Comparison of ENCODE assay signal across 9 cellular contexts in genomic region chr19:2053601-2054389, GRCh38. TPM values are rescaled to one million over a fixed set of nuclear protein-coding genes. Genes with fewer than 3 reads are reported as not detected.
DNase-seq lines count a peak whose midpoint lies in the region; ATAC-seq, FAIRE-seq and TF ChIP-seq lines count a peak whose summit lies in the region.
"Had no signal": no experiment of that assay in that cellular context is flagged by ENCODE, and none has a peak within 500 bp of the region (broad histone marks: within the 10 kb centered on the region; RNA-seq: fewer than 3 reads in every experiment).

No MANE protein-coding gene starts in this region.

- H3K9me3 Mint-ChIP-seq in naive B cell: no peaks in the 10 kb centered on the region

- POLR2A ChIA-PET in A549 (lab: Yijun Ruan, JAX): no interaction called here

- in situ Hi-C loops in GM13977 (cut with MboI; ENCODE audit: low pct_unique_long_range_greater_than_20kb, low sequenced_read_pairs, unreplicated experiment): no loop called here

- H3K4me1 Mint-ChIP-seq in naive B cell: peaks cover 43 to 61% (median 60%) of the 10 kb centered on the region in 3 donors

- H3K4me1 ChIP-seq in A549: peaks cover 59% of the 10 kb centered on the region

- H3K36me3 Mint-ChIP-seq in naive B cell: no peaks in the 10 kb centered on the region

- CTCF ChIA-PET in A549 (lab: Yijun Ruan, JAX): interaction anchor here (2.6 to 3.3 kb wide), 2 partner anchors 16 to 34 kb away, joined by 9 to 10 read pairs; no protein-coding TSS in a partner anchor

- H3K27me3 Mint-ChIP-seq in naive B cell: no peaks in the 10 kb centered on the region

- H3K4me2 ChIP-seq in A549: no peak overlapping the region

- DNase-seq in A549 (ENCODE audit: low read depth in 1 of 2, low spot score in 1 of 2) (no peak), dermis blood vessel endothelial cell (peak; percentile 86), naive B cell (no peak), GM13977 (ENCODE audit: low spot score) (no peak), UCSD-AML1 (lab: John Stamatoyannopoulos, UW; ENCODE audit: unreplicated experiment) (no peak), inferior parietal cortex (ENCODE audit: extremely low spot score) (no peak)
- no peak for DNase-seq in stimulated activated naive CD4-positive, alpha-beta T cell (lab: John Stamatoyannopoulos, UW)
- DNase-seq: Caco-2 had no signal

- H3K27ac ChIP-seq in A549: peak overlapping the region; percentile 27 to 76; a peak in 3 of 6 replicates

- peak overlapping the region; percentile 77 to 99 (median 98) for H3K27ac Mint-ChIP-seq in naive B cell

- no peak overlapping the region for H3K4me3 ChIP-seq in A549

- no peak for TF ChIP-seq CTCF in A549 (IDR thresholded peaks at IDR 0.05)
- TF ChIP-seq CTCF in GM13977 (IDR thresholded peaks at IDR 0.05; ENCODE audit: extremely low read depth, insufficient read depth, missing control alignments): no peak

- TF ChIP-seq EP300 in A549 (IDR thresholded peaks at IDR 0.05) (no peak), Ishikawa (IDR thresholded peaks at IDR 0.05; ENCODE audit: borderline replicate concordance) (no peak; the same call in 1 of the 2 replicates)

- no peak for TF ChIP-seq POLR2A in A549 (IDR thresholded peaks at IDR 0.05; ENCODE audit: low read length)

- TF ChIP-seq RAD21 in A549 (conservative IDR thresholded peaks at IDR 0.05 in 1 of 2, IDR thresholded peaks at IDR 0.05 in 1 of 2) (no peak), Ishikawa (IDR thresholded peaks at IDR 0.05; ENCODE audit: low read depth) (no peak)

- ATAC-seq in A549 (no peak), naive B cell (ENCODE audit: low read depth in 2 of 2) (no peak)

- H3K4me3 Mint-ChIP-seq in naive B cell: peak overlapping the region in 5 of 8 donors; percentile 29 to 79 (median 52)

- FAIRE-seq in A549 (lab: Jason Lieb, UNC): no peak

- 89% methylated on average over 20 of the region's 24 CpGs for WGBS in A549 (ENCODE audit: missing lambda C conversion rate)

- no peaks in the 10 kb centered on the region for H3K9me3 ChIP-seq in A549
- H3K9me3 ChIP-seq: Caco-2 had no signal

TF ChIP-seq in A549, 52 proteins besides CTCF, POLR2A, EP300 and RAD21 (continues in another document):
- TF ChIP-seq MAZ (IDR thresholded peaks at IDR 0.05; ENCODE audit: borderline replicate concordance, low read depth, low read length) (no peak), PHF8 (IDR thresholded peaks at IDR 0.05; ENCODE audit: borderline replicate concordance, low read depth) (no peak), POLR2AphosphoS2 (conservative IDR thresholded peaks at IDR 0.05; ENCODE audit: low read length) (no peak), TFCP2L1 (CRISPR knock-in tag; IDR thresholded peaks at IDR 0.05) (no peak), GATA3 (IDR thresholded peaks at IDR 0.05; ENCODE audit: borderline replicate concordance) (no peak), ZC3H11A (IDR thresholded peaks at IDR 0.05) (no peak), USF2 (IDR thresholded peaks at IDR 0.05) (no peak), FOSL2 (IDR thresholded peaks at IDR 0.05) (no peak), FOSL2 (CRISPR knock-in tag; IDR thresholded peaks at IDR 0.05) (no peak), RCOR1 (IDR thresholded peaks at IDR 0.05; ENCODE audit: low read depth, low read length) (no peak), HOXA7 (CRISPR knock-in tag; IDR thresholded peaks at IDR 0.05) (no peak), CHD2 (IDR thresholded peaks at IDR 0.05; ENCODE audit: low read length, partially characterized antibody) (no peak)

TF ChIP-seq in Ishikawa, 13 proteins besides CTCF, POLR2A, EP300 and RAD21:
- no peak for TF ChIP-seq YY1 (IDR thresholded peaks at IDR 0.05; ENCODE audit: low read depth)
- no peak for TF ChIP-seq FOXM1 (IDR thresholded peaks at IDR 0.05; ENCODE audit: borderline replicate concordance, low read depth)
- no peak for TF ChIP-seq REST (IDR thresholded peaks at IDR 0.05; ENCODE audit: low read depth)
- no peak for TF ChIP-seq USF1 (IDR thresholded peaks at IDR 0.05)
- 0 out of 2 replicates have a peak, but pooled peaks have one; percentile 13 for TF ChIP-seq MAX (IDR thresholded peaks at IDR 0.05)
- no peak for TF ChIP-seq TEAD4 (IDR thresholded peaks at IDR 0.05)
- no peak for TF ChIP-seq CEBPB (IDR thresholded peaks at IDR 0.05)
- peak; percentile 83 for TF ChIP-seq NFIC (IDR thresholded peaks at IDR 0.05)

RNA-seq across cellular contexts. Expression of gene MKNK2, which starts 2.8 kb away (rescaled TPM):
- polyA plus RNA-seq in A549 (2011; rRNA removed) (56.7 and 58.4 TPM in 2 replicates), A549 (2017; fragmentation: RNase III; extraction: RNeasy Plus Mini Kit Qiagen cat#74134 plus additional on column Dnase treatment) (38.8 to 55.4 TPM (median 48.3 TPM) in 3 replicates), naive B cell (ENCODE audit: low read depth in 6 of 6) (100 to 1,000 TPM in 1 of 6 donors, 10 to 100 TPM in 5; 51.1 to 102 (median 57.1) TPM)
- 63.4 and 81.9 TPM in 2 replicates for polyA plus RNA-seq in A549 (2012; cell fraction: cytosol; rRNA removed)
- polyA plus RNA-seq in A549 (2012; cell fraction: nucleus; rRNA removed): 83.4 and 134 TPM in 2 replicates
- polyA minus RNA-seq in A549 (2011; rRNA and poly(A)+ RNA removed): 63.9 and 84.8 TPM in 2 replicates
- total RNA-seq in dermis blood vessel endothelial cell: 147 and 289 TPM in 2 replicates

RNA-seq across cellular contexts. Expression of gene BTBD2, which starts 38.3 kb away (rescaled TPM):
- 16.3 and 19.0 TPM in 2 replicates for polyA plus RNA-seq in A549 (2011; rRNA removed)
- polyA plus RNA-seq in A549 (2012; cell fraction: cytosol; rRNA removed): 39.6 and 61.5 TPM in 2 replicates
- 66.3 and 81.5 TPM in 2 replicates for polyA plus RNA-seq in A549 (2012; cell fraction: nucleus; rRNA removed)
- 26.7 to 32.7 TPM (median 29.6 TPM) in 3 replicates for polyA plus RNA-seq in A549 (2017; fragmentation: RNase III; extraction: RNeasy Plus Mini Kit Qiagen cat#74134 plus additional on column Dnase treatment)
- polyA minus RNA-seq in A549 (2011; rRNA and poly(A)+ RNA removed): 15.0 and 36.0 TPM in 2 replicates
- 51.7 and 135 TPM in 2 replicates for total RNA-seq in dermis blood vessel endothelial cell
- 1 to 10 TPM; 1.7 to 9.2 (median 4.8) TPM for polyA plus RNA-seq in naive B cell (ENCODE audit: low read depth in 6 of 6)

RNA-seq across cellular contexts. Expression of gene MOB3A, which starts 42.3 kb away (rescaled TPM):
- polyA plus RNA-seq in A549 (2011; rRNA removed) (10.9 and 12.9 TPM in 2 replicates), A549 (2017; fragmentation: RNase III; extraction: RNeasy Plus Mini Kit Qiagen cat#74134 plus additional on column Dnase treatment) (8.4 to 9.1 TPM (median 8.7 TPM) in 3 replicates), naive B cell (ENCODE audit: low read depth in 6 of 6) (100 to 1,000 TPM in 1 of 6 donors, 10 to 100 TPM in 5; 52.2 to 106 (median 75.1) TPM)
- polyA plus RNA-seq in A549 (2012; cell fraction: cytosol; rRNA removed): 10.9 and 17.2 TPM in 2 replicates
- 13.7 and 18.2 TPM in 2 replicates for polyA plus RNA-seq in A549 (2012; cell fraction: nucleus; rRNA removed)
- 19.7 and 26.2 TPM in 2 replicates for polyA minus RNA-seq in A549 (2011; rRNA and poly(A)+ RNA removed)
- total RNA-seq in dermis blood vessel endothelial cell: 26.4 and 54.0 TPM in 2 replicates

RNA-seq across cellular contexts. Expression of gene IZUMO4, which starts 42.9 kb away (rescaled TPM):
- polyA plus RNA-seq in A549 (2011; rRNA removed) (0.36 and 0.70 TPM in 2 replicates), A549 (2017; fragmentation: RNase III; extraction: RNeasy Plus Mini Kit Qiagen cat#74134 plus additional on column Dnase treatment) (1.0 to 1.8 TPM (median 1.0 TPM) in 3 replicates), naive B cell (ENCODE audit: low read depth in 6 of 6) (1 to 10 TPM in 1 of 6 donors, under 1 TPM in 5; 0.48 to 1.2 (median 0.85) TPM)
- polyA plus RNA-seq in A549 (2012; cell fraction: cytosol; rRNA removed): 0.29 and 0.32 TPM in 2 replicates
- polyA plus RNA-seq in A549 (2012; cell fraction: nucleus; rRNA removed): 7.6 and 8.6 TPM in 2 replicates
- 0.33 and 0.44 TPM in 2 replicates for polyA minus RNA-seq in A549 (2011; rRNA and poly(A)+ RNA removed)
- total RNA-seq in dermis blood vessel endothelial cell: 0.65 and 1.5 TPM in 2 replicates
